ENCODE assay signal across 14 cellular contexts in the genomic region with DNA sequence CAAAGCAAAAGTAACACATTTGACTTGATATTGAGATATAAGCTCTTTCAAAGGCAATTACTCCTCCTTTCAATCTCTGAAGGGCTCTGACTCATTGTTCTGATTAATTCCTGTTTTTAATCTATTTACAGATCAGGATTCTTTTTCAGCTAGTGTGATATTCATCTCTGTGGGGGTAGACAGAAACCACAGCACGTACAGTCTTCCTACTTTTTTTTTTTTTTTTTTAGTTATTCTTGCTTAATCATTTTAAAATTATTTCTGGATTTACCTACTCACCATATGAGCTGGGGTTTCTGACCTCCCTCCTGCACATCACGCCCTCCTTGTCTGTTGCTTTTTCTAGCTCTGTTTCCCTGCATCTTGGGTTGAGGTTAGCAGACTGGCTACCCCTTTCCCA. TPM values are rescaled to one million over a fixed set of nuclear protein-coding genes. Genes with fewer than 3 reads are reported as not detected.
DNase-seq lines count a peak whose midpoint lies in the region; ATAC-seq and TF ChIP-seq lines count a peak whose summit lies in the region.
"Had no signal": no experiment of that assay in that cellular context is flagged by ENCODE, and none has a peak within 500 bp of the region (broad histone marks: within the 10 kb centered on the region; RNA-seq: fewer than 3 reads in every experiment).

No MANE protein-coding gene starts in this region.

- peak; percentile 36 for DNase-seq in NCI-H748 (lab: John Stamatoyannopoulos, UW; ENCODE audit: unreplicated experiment)
- DNase-seq in NCI-H748 treated with DMSO at 0.1 percent for 48 hours (lab: John Stamatoyannopoulos, UW): no peak
- DNase-seq in coronary artery (ENCODE audit: low spot score): no peak
- no peak for DNase-seq in transverse colon
- DNase-seq in NCI-H446 treated with DMSO at 0.1 percent for 48 hours (lab: John Stamatoyannopoulos, UW): no peak
- DNase-seq in HK-2 (ENCODE audit: unreplicated experiment): no peak
- DNase-seq: activated CD4-positive, alpha-beta T cell treated with anti-CD3 and anti-CD28 coated beads, Interleukin-2, amount 50 U/mL, for 1 hour; activated naive CD4-positive, alpha-beta T cell treated with anti-CD3 and anti-CD28 coated beads, Interleukin-2, amount 50 U/mL, for 16 hours; GDM1 had no signal

- H3K27ac ChIP-seq in coronary artery (no peak overlapping the region), mucosa of rectum (ENCODE audit: low read depth in 2 of 2, low read length in 2 of 2) (no peak overlapping the region), transverse colon (peak overlapping the region; percentile 54 to 72 (median 68))
- H3K27ac ChIP-seq: A549, vagina had no signal

- peaks cover 0 to 12% of the 10 kb centered on the region in 2 donors for H3K4me1 ChIP-seq in mucosa of rectum (ENCODE audit: control insufficient read depth in 2 of 2, insufficient read depth in 2 of 2, low read length in 2 of 2)
- H3K4me1 ChIP-seq in transverse colon: peaks cover 0 to 19% (median 11%) of the 10 kb centered on the region in 4 donors
- H3K4me1 ChIP-seq: A549, vagina had no signal

- no peak for ATAC-seq in GM21529 (IDR thresholded peaks at IDR 0.05; ENCODE audit: unreplicated experiment)
- ATAC-seq: A549 had no signal

- H3K36me3 ChIP-seq in mucosa of rectum (ENCODE audit: control insufficient read depth in 2 of 2, insufficient read depth in 2 of 2, low read length in 2 of 2) (no peaks in the 10 kb centered on the region), transverse colon (no peaks in the 10 kb centered on the region)
- H3K36me3 ChIP-seq: vagina had no signal

- H3K4me3 ChIP-seq in coronary artery (peak overlapping the region; percentile 65), mucosa of rectum (ENCODE audit: low read length in 2 of 2) (peak overlapping the region; percentile 64 to 78), transverse colon (peak overlapping the region in 3 of 4 donors; percentile 47 to 63 (median 49))
- H3K4me3 ChIP-seq: A549 had no signal

- peak overlapping the region; percentile 42 to 62 for H3K9ac ChIP-seq in mucosa of rectum (ENCODE audit: low read depth in 1 of 2, low read length in 2 of 2)

- in situ Hi-C loops in transverse colon (cut with MboI; ENCODE audit: low pct_ligation_motif_present in 1 of 4, low pct_unique_long_range_greater_than_20kb in 1 of 4, low sequenced_read_pairs in 3 of 4): no loop called here

- no peak for TF ChIP-seq CTCF in coronary artery (IDR thresholded peaks at IDR 0.05)
- no peak for TF ChIP-seq CTCF in transverse colon (IDR thresholded peaks at IDR 0.05)

- H3K27me3 ChIP-seq in mucosa of rectum (ENCODE audit: control insufficient read depth in 2 of 2, insufficient read depth in 2 of 2, low read length in 2 of 2) (peaks cover 0 to 4% of the 10 kb centered on the region in 2 donors), transverse colon (no peaks in the 10 kb centered on the region)
- H3K27me3 ChIP-seq: vagina had no signal

- intact Hi-C loops in transverse colon (cut with DNase I; ENCODE audit: low total_unique reads): no loop called here

- no peak for TF ChIP-seq EP300 in transverse colon (IDR thresholded peaks at IDR 0.05; ENCODE audit: low read depth)

- WGBS in transverse colon (ENCODE audit: low coverage in 1 of 2), 2 donors: 24% methylated on average over 2 of the region's 2 CpGs

- H3K9me3 ChIP-seq in mucosa of rectum (ENCODE audit: control insufficient read depth in 2 of 2, low read length in 2 of 2) (no peaks in the 10 kb centered on the region), transverse colon (no peaks in the 10 kb centered on the region)
- H3K9me3 ChIP-seq: A549, vagina had no signal

- no peak for TF ChIP-seq POLR2A in transverse colon (IDR thresholded peaks at IDR 0.05)

RNA-seq across cellular contexts. Expression of a gene that starts 1.4 kb away (rescaled TPM):
- 10 to 100 TPM in 1 of 4 donors, 1 to 10 TPM in 3; 3.7 to 10.5 (median 8.2) TPM for total RNA-seq in transverse colon
- total RNA-seq: dermis microvascular lymphatic vessel endothelial cell, vagina had no signal

Comparison
In these comparisons a context has a peak if more than half of its experiments do, and no peak if none do; other contexts are left out.
1. H3K27ac ChIP-seq: peak in transverse colon (4 of 4); none in coronary artery (0 of 2) and mucosa of rectum (0 of 2).
2. Peak in every context shown above with its lines, with median percentiles within 50 percentile points of each other: H3K4me3 ChIP-seq.